Comparison of ENCODE assay signal across 8 cellular contexts in the genomic region with DNA sequence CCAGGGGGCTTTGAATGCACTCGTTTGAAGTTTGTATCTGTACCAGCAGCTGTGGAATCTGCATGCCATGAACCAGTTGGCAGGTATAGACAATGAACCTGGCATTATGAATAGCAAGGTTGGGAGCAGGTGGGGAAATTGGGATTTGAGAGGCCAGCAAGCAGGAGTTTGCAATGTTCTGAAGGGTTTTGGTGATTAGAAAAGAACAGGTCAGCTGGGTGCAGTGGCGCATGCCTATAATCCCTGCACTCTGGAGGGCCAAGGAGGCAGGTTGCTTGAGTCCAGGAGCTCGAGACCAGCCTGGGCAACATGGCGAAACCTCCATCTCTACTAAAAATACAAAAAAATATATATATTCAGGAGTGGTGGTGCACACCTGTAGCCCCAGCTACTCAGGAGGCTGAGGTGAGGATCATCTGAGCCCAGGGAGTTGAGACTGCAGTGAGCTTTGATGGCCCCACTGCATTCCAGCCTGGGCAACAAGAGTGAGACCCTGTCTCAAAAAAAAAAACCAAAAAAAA.
DNase-seq lines count a peak whose midpoint lies in the region; ATAC-seq and TF ChIP-seq lines count a peak whose summit lies in the region.
"Had no signal": no experiment of that assay in that cellular context is flagged by ENCODE, and none has a peak within 500 bp of the region (broad histone marks: within the 10 kb centered on the region; RNA-seq: fewer than 3 reads in every experiment).

No MANE protein-coding gene starts in this region.

- WGBS in liver, result 74% methylated on average over 4 of the region's 4 CpGs

- no peaks in the 10 kb centered on the region for H3K9me3 Mint-ChIP-seq in activated naive CD8-positive, alpha-beta T cell treated with anti-CD3 and anti-CD28 coated beads, Interleukin-2, amount 50 U/mL, for 24 hours

- TF ChIP-seq RAD21 in liver (IDR thresholded peaks at IDR 0.05), result no peak

- H3K36me3 ChIP-seq in liver (ENCODE audit: control insufficient read depth in 4 of 4, insufficient read depth in 3 of 4, low read depth in 1 of 4, low read length in 3 of 4), result peaks cover 3 to 17% (median 8%) of the 10 kb centered on the region in 4 donors
- H3K36me3 ChIP-seq in stomach smooth muscle (ENCODE audit: control insufficient read depth in 2 of 2, insufficient read depth in 2 of 2, low read length in 2 of 2), result peaks cover 13% of the 10 kb centered on the region in 2 donors
- peaks cover 19% of the 10 kb centered on the region for H3K36me3 ChIP-seq in HAP-1 (replicated peaks)

- peaks cover 9% of the 10 kb centered on the region for H3K36me3 Mint-ChIP-seq in activated naive CD8-positive, alpha-beta T cell treated with anti-CD3 and anti-CD28 coated beads, Interleukin-2, amount 50 U/mL, for 24 hours (ENCODE audit: low read depth)

- TF ChIP-seq POLR2A in NB4 (IDR thresholded peaks at IDR 0.05; ENCODE audit: extremely low read depth, insufficient read length), result no peak

- peak overlapping the region; percentile 94 for H3K27ac Mint-ChIP-seq in activated naive CD8-positive, alpha-beta T cell treated with anti-CD3 and anti-CD28 coated beads, Interleukin-2, amount 50 U/mL, for 24 hours

- in situ Hi-C loops in HAP-1 (cut with MboI; ENCODE audit: low sequenced_read_pairs), result no loop called here

- H3K4me3 Mint-ChIP-seq in activated naive CD8-positive, alpha-beta T cell treated with anti-CD3 and anti-CD28 coated beads, Interleukin-2, amount 50 U/mL, for 24 hours, result peak overlapping the region; percentile 74

- H3K27me3 ChIP-seq in liver (ENCODE audit: control insufficient read depth in 4 of 4, insufficient read depth in 4 of 4, low read length in 3 of 4) (no peaks in the 10 kb centered on the region), stomach smooth muscle (ENCODE audit: control insufficient read depth in 1 of 2, insufficient read depth in 2 of 2, low read length in 2 of 2) (peaks cover 0 to 13% of the 10 kb centered on the region in 2 donors), HAP-1 (ENCODE audit: low read depth) (no peaks in the 10 kb centered on the region; the same call in 1 of the 2 replicates)

- no peak for TF ChIP-seq CTCF in NB4 (IDR thresholded peaks at IDR 0.05; ENCODE audit: low read depth, low read length)
- TF ChIP-seq CTCF in liver (IDR thresholded peaks at IDR 0.05; ENCODE audit: low read depth, low read length, missing input control), result no peak

- ATAC-seq in activated naive CD8-positive, alpha-beta T cell treated with anti-CD3 and anti-CD28 coated beads, Interleukin-2, amount 50 U/mL, for 24 hours, result no peak
- ATAC-seq in GM21825 (IDR thresholded peaks at IDR 0.05; ENCODE audit: unreplicated experiment), result no peak

- H3K9ac ChIP-seq in liver (ENCODE audit: low read depth in 1 of 2, low read length in 2 of 2) (no peak overlapping the region), stomach smooth muscle (ENCODE audit: low read length in 2 of 2) (peak overlapping the region; percentile 15 to 47)

- H3K27ac ChIP-seq in liver (ENCODE audit: low read depth in 1 of 2, low read length in 2 of 2) (peak overlapping the region; percentile 61 to 73), stomach smooth muscle (ENCODE audit: low read length) (peak overlapping the region; percentile 97)

- no peaks in the 10 kb centered on the region for H3K9me3 ChIP-seq in liver (ENCODE audit: control insufficient read depth in 4 of 4, low read length in 3 of 4)
- no peaks in the 10 kb centered on the region for H3K9me3 ChIP-seq in stomach smooth muscle (ENCODE audit: control insufficient read depth in 2 of 2, low read length in 2 of 2)
- no peaks in the 10 kb centered on the region for H3K9me3 ChIP-seq in HAP-1

- DNase-seq in NB4 (ENCODE audit: low read depth) (no peak), HAP-1 (ENCODE audit: low spot score in 2 of 2) (no peak), GF-D8 (lab: John Stamatoyannopoulos, UW) (no peak)
- DNase-seq in activated naive CD8-positive, alpha-beta T cell treated with anti-CD3 and anti-CD28 coated beads, Interleukin-2, amount 50 U/mL, for 24 hours, result no peak
- DNase-seq: NCI-H69 had no signal

- H3K4me1 Mint-ChIP-seq in activated naive CD8-positive, alpha-beta T cell treated with anti-CD3 and anti-CD28 coated beads, Interleukin-2, amount 50 U/mL, for 24 hours, result peaks cover 60% of the 10 kb centered on the region

- H3K4me3 ChIP-seq in NB4 (ENCODE audit: low read depth, low read length) (peak overlapping the region; percentile 40), liver (ENCODE audit: low read depth in 1 of 3, low read length in 3 of 3) (no peak overlapping the region), stomach smooth muscle (ENCODE audit: low read length in 2 of 2) (peak overlapping the region in 1 of 2 donors; percentile 22), HAP-1 (no peak overlapping the region)

- H3K4me1 ChIP-seq in liver (ENCODE audit: control insufficient read depth in 4 of 4, insufficient read depth in 4 of 4, low read length in 3 of 4) (peaks cover 0 to 4% (median 4%) of the 10 kb centered on the region in 4 donors), stomach smooth muscle (ENCODE audit: control insufficient read depth, insufficient read depth, low read length) (peaks cover 39% of the 10 kb centered on the region), HAP-1 (peaks cover 11% of the 10 kb centered on the region)

- H3K27me3 Mint-ChIP-seq in activated naive CD8-positive, alpha-beta T cell treated with anti-CD3 and anti-CD28 coated beads, Interleukin-2, amount 50 U/mL, for 24 hours, result no peaks in the 10 kb centered on the region

TF ChIP-seq in liver, 16 proteins besides CTCF, POLR2A, EP300 and RAD21:
- TF ChIP-seq FOXA2 (IDR thresholded peaks at IDR 0.05) (no peak), RXRA (IDR thresholded peaks at IDR 0.05) (no peak), NR2F2 (IDR thresholded peaks at IDR 0.05) (no peak)
- TF ChIP-seq, protein P1, sequence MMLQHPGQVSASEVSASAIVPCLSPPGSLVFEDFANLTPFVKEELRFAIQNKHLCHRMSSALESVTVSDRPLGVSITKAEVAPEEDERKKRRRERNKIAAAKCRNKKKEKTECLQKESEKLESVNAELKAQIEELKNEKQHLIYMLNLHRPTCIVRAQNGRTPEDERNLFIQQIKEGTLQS (IDR thresholded peaks at IDR 0.05), result no peak

Comparison
In these comparisons a context has a peak if more than half of its experiments do, and no peak if none do; other contexts are left out.
1. H3K9ac ChIP-seq: peak in stomach smooth muscle (2 of 2); none in liver (0 of 2).